In the genomic region with DNA sequence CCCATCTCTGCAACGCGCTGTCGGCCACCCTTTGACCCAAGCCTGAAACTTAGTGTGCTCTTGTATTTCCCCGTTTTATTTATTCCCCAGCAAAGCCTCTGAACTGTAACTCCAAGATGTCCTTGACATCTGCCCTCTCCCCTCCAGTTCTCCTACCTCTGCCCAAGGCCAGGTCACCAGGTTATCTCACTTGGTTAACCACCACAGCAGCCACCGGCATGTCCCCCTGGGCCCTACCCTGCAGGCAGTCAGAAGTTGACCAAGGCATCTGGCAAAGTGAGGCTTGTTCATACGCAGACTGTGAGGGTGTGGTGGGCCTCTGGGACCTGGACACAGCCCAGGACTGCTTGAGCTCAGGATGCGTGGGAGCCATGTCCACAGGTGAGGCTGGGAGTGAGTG, we compare ENCODE assay signal across 20 cellular contexts.
"Had no signal": no experiment of that assay in that cellular context is flagged by ENCODE, and none has a peak within 500 bp of the region (broad histone marks: within the 10 kb centered on the region; RNA-seq: fewer than 3 reads in every experiment).

No MANE protein-coding gene starts in this region.

- H3K4me2 ChIP-seq: neural progenitor cell had no signal

- ATAC-seq: activated naive CD4-positive, alpha-beta T cell treated with anti-CD3 and anti-CD28 coated beads, Interleukin-2, amount 50 U/mL, for 72 hours; lower lobe of right lung; naive thymus-derived CD8-positive, alpha-beta T cell; stimulated activated memory B cell treated with anti-CD40 and anti-IgM and Interleukin-4, amounts not matched to agents 10 μg/mL and 1 μg/mL and 100 μg/mL, for 72 hours had no signal

- H3K27me3 ChIP-seq: neural progenitor cell, tibial nerve, uterus had no signal

- H3K4me1 Mint-ChIP-seq: stimulated activated memory B cell treated with anti-CD40 and anti-IgM and Interleukin-4, amounts not matched to agents 10 μg/mL and 1 μg/mL and 100 μg/mL, for 72 hours had no signal

- H3K4me3 Mint-ChIP-seq: naive thymus-derived CD8-positive, alpha-beta T cell; neural progenitor cell; stimulated activated memory B cell treated with anti-CD40 and anti-IgM and Interleukin-4, amounts not matched to agents 10 μg/mL and 1 μg/mL and 100 μg/mL, for 72 hours had no signal

- H3K4me3 ChIP-seq: lower lobe of right lung, neural progenitor cell, prostate gland, skin epidermis, stomach, suprapubic skin, tibial nerve, uterus had no signal

- H3K36me3 Mint-ChIP-seq: activated naive CD4-positive, alpha-beta T cell treated with anti-CD3 and anti-CD28 coated beads, Interleukin-2, amount 50 U/mL, for 72 hours; naive thymus-derived CD8-positive, alpha-beta T cell; neural progenitor cell; stimulated activated memory B cell treated with anti-CD40 and anti-IgM and Interleukin-4, amounts not matched to agents 10 μg/mL and 1 μg/mL and 100 μg/mL, for 72 hours had no signal

- H3K9me3 ChIP-seq: lower lobe of right lung, prostate gland, suprapubic skin, uterus had no signal

- H3K9ac ChIP-seq: neural progenitor cell had no signal

- H3K4me1 ChIP-seq: prostate gland had no signal

- DNase-seq: activated CD4-positive, alpha-beta T cell treated with anti-CD3 and anti-CD28 coated beads for 1 hour; activated CD4-positive, alpha-beta T cell treated with anti-CD3 and anti-CD28 coated beads, Interleukin-2, amount 50 U/mL, for 1 hour; activated gamma-delta T cell treated with Interleukin-2 at 50 U/mL for 16 hours; activated T-cell treated with anti-CD3 and anti-CD28 coated beads, Interleukin-2, amount 50 U/mL, for 1 hour; central memory CD4-positive, alpha-beta T cell; effector CD8-positive, alpha-beta T cell; erythroblast; lower lobe of right lung; naive thymus-derived CD8-positive, alpha-beta T cell; stimulated activated CD4-positive, alpha-beta T cell treated with anti-CD3 and anti-CD28 coated beads, Interleukin-1b, Interleukin-23, amount 100 ng/mL, for 48 hours; stomach; T-helper 9 cell had no signal

- H2AFZ ChIP-seq: neural progenitor cell had no signal

- H3K27ac Mint-ChIP-seq: activated naive CD4-positive, alpha-beta T cell treated with anti-CD3 and anti-CD28 coated beads, Interleukin-2, amount 50 U/mL, for 72 hours; naive thymus-derived CD8-positive, alpha-beta T cell; neural progenitor cell; stimulated activated memory B cell treated with anti-CD40 and anti-IgM and Interleukin-4, amounts not matched to agents 10 μg/mL and 1 μg/mL and 100 μg/mL, for 72 hours had no signal

- H3K36me3 ChIP-seq: lower lobe of right lung, neural progenitor cell, prostate gland, stomach, suprapubic skin, tibial nerve, uterus had no signal

- H3K27ac ChIP-seq: lower lobe of right lung, neural progenitor cell, prostate gland, suprapubic skin had no signal

- H3K9me3 Mint-ChIP-seq: activated naive CD4-positive, alpha-beta T cell treated with anti-CD3 and anti-CD28 coated beads, Interleukin-2, amount 50 U/mL, for 72 hours had no signal
